In genomic region chr5:100905259-100905914, GRCh38 we compare ENCODE assay signal across 1 cellular context.
TF ChIP-seq lines count a peak whose summit lies in the region.

No MANE protein-coding gene starts in this region.

TF ChIP-seq in GM12878, 131 proteins besides CTCF, POLR2A, EP300 and RAD21 (continued from another document):
- TF ChIP-seq ZNF24 (IDR thresholded peaks at IDR 0.05): no peak
- peak; percentile 85; the same call in 1 of the 2 replicates for TF ChIP-seq CHD1 (IDR thresholded peaks at IDR 0.05; ENCODE audit: low read depth, low read length)
- peak; percentile 44; the same call in 1 of the 2 replicates for TF ChIP-seq RELB (IDR thresholded peaks at IDR 0.05; ENCODE audit: low read depth)
- 0 out of 2 replicates have a peak, but pooled peaks have one; percentile 22 for TF ChIP-seq MTA2 (IDR thresholded peaks at IDR 0.05; ENCODE audit: low read depth)
- TF ChIP-seq TAF1 (IDR thresholded peaks at IDR 0.05; ENCODE audit: borderline replicate concordance, low read depth, low read length): no peak
- TF ChIP-seq GABPA (IDR thresholded peaks at IDR 0.05; ENCODE audit: low read depth): no peak
- TF ChIP-seq USF1 (IDR thresholded peaks at IDR 0.05; ENCODE audit: borderline replicate concordance, extremely low read length, insufficient read depth, low read depth, low read length): no peak
- no peak for TF ChIP-seq FOS (IDR thresholded peaks at IDR 0.05; ENCODE audit: borderline replicate concordance, extremely low read depth, insufficient read length)
- no peak for TF ChIP-seq CBFB (IDR thresholded peaks at IDR 0.05; ENCODE audit: low read depth)
- TF ChIP-seq PML (IDR thresholded peaks at IDR 0.05; ENCODE audit: low read length): no peak
- TF ChIP-seq MXI1 (IDR thresholded peaks at IDR 0.05; ENCODE audit: low read depth, low read length): peak; percentile 11; the same call in 1 of the 2 replicates
- TF ChIP-seq KDM1A (IDR thresholded peaks at IDR 0.05; ENCODE audit: borderline replicate concordance): no peak
- no peak for TF ChIP-seq BACH1 (IDR thresholded peaks at IDR 0.05; ENCODE audit: borderline replicate concordance)
- TF ChIP-seq POU2F2 (IDR thresholded peaks at IDR 0.05; ENCODE audit: borderline replicate concordance, low read depth, low read length): no peak
- TF ChIP-seq ATF7 (IDR thresholded peaks at IDR 0.05; ENCODE audit: low read depth): 0 out of 2 replicates have a peak, but pooled peaks have one; percentile 32
- no peak for TF ChIP-seq SKIL (IDR thresholded peaks at IDR 0.05; ENCODE audit: low read depth, poor library complexity, severe bottlenecking)
- no peak; the same call in 1 of the 2 replicates for TF ChIP-seq ZNF384 (IDR thresholded peaks at IDR 0.05; ENCODE audit: borderline replicate concordance, low read depth, low read length)
- TF ChIP-seq ZBED1 (IDR thresholded peaks at IDR 0.05; ENCODE audit: borderline replicate concordance): no peak
- no peak for TF ChIP-seq ASH2L (IDR thresholded peaks at IDR 0.05; ENCODE audit: borderline replicate concordance, low read depth)
- no peak for TF ChIP-seq BCLAF1 (IDR thresholded peaks at IDR 0.05)
- no peak for TF ChIP-seq RUNX3 (IDR thresholded peaks at IDR 0.05; ENCODE audit: low read length)
- no peak for TF ChIP-seq BHLHE40 (IDR thresholded peaks at IDR 0.05; ENCODE audit: borderline replicate concordance in 1 of 2, low read depth in 2 of 2, low read length in 1 of 2)
- no peak for TF ChIP-seq HDAC6 (IDR thresholded peaks at IDR 0.05; ENCODE audit: unreplicated experiment)
- TF ChIP-seq MEF2B (IDR thresholded peaks at IDR 0.05; ENCODE audit: partially characterized antibody, poor library complexity, severe bottlenecking): no peak
- TF ChIP-seq CREB1 (IDR thresholded peaks at IDR 0.05; ENCODE audit: low read depth): no peak
- 0 out of 2 replicates have a peak, but pooled peaks have one; percentile 51 for TF ChIP-seq WRNIP1 (IDR thresholded peaks at IDR 0.05; ENCODE audit: borderline replicate concordance, low read depth, low read length)
- no peak for TF ChIP-seq ZSCAN29 (IDR thresholded peaks at IDR 0.05)
- no peak for TF ChIP-seq ZNF687 (IDR thresholded peaks at IDR 0.05)
- no peak for TF ChIP-seq POLR2AphosphoS2 (IDR thresholded peaks at IDR 0.05; ENCODE audit: low read depth, low read length)
- no peak for TF ChIP-seq PBX3 (IDR thresholded peaks at IDR 0.05; ENCODE audit: insufficient replicate concordance, low read depth, low read length)
- no peak for TF ChIP-seq ZNF592 (IDR thresholded peaks at IDR 0.05)
